ENCODE assay signal across 8 cellular contexts in the genomic region with DNA sequence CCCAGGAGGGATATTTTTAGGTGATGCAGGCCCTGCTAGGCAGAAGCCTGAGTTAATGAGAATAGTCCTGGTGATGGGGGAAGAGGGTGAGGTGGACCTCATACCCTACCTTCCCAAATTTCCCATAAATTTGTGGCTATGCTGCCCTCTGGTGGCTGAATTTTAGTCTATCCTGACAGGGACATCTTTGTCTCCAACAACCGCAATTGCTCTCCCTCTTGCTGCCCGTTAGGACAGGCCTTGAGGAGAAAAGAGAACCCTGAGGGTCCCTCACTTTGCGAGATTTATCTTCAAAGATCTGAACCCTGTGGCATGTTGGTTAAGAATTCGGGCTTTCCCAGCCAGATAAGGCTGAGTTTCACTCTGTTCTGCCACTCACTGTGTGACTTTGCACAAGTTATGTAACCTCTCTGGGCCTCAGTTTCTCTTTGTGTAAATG. TPM values are rescaled to one million over a fixed set of nuclear protein-coding genes. Genes with fewer than 3 reads are reported as not detected.
A peak's percentile ranks its signal among the peaks of the same experiment; 100 is the strongest.
DNase-seq lines count a peak whose midpoint lies in the region; ATAC-seq, FAIRE-seq and TF ChIP-seq lines count a peak whose summit lies in the region.

No MANE protein-coding gene starts in this region.

- H3K4me2 ChIP-seq in mammary epithelial cell (ENCODE audit: insufficient read depth, low read depth, low read length): no peak overlapping the region

- DNase-seq in EH (ENCODE audit: low read depth) (peak; percentile 67), RCC 7860 (ENCODE audit: low spot score) (peak; percentile 6), mammary epithelial cell (peak; percentile 60), left lobe of liver (ENCODE audit: low spot score) (no peak), thoracic aorta (ENCODE audit: low spot score) (no peak)

- TF ChIP-seq CTCF in mammary epithelial cell (conservative IDR thresholded peaks at IDR 0.05 in 1 of 2, IDR thresholded peaks at IDR 0.05 in 1 of 2; ENCODE audit: extremely low read depth in 1 of 2, insufficient read depth in 1 of 2, low read depth in 1 of 2, low read length in 2 of 2): peak; percentile 72 to 75
- TF ChIP-seq CTCF in thoracic aorta (IDR thresholded peaks at IDR 0.05): peak; percentile 62

- 3% methylated on average over 4 of the region's 4 CpGs for WGBS in mammary epithelial cell (ENCODE audit: low coverage, missing lambda C conversion rate)

- H3K36me3 ChIP-seq in mammary epithelial cell (ENCODE audit: insufficient read depth, low read length) (peaks cover 33% of the 10 kb centered on the region), thoracic aorta (peaks cover 51% of the 10 kb centered on the region)

- H4K20me1 ChIP-seq in mammary epithelial cell (ENCODE audit: insufficient read depth, low read length): no peaks in the 10 kb centered on the region

- H3K9me3 ChIP-seq in mammary epithelial cell (replicated peaks; ENCODE audit: insufficient read depth, low read length) (no peaks in the 10 kb centered on the region), thoracic aorta (no peaks in the 10 kb centered on the region)

- no peak for TF ChIP-seq EP300 in Ishikawa (IDR thresholded peaks at IDR 0.05; ENCODE audit: borderline replicate concordance)

- H3K4me1 ChIP-seq in mammary epithelial cell (ENCODE audit: insufficient read depth, low read length): peaks cover 39% of the 10 kb centered on the region
- H3K4me1 ChIP-seq in thoracic aorta (ENCODE audit: control insufficient read depth in 1 of 2, low read depth in 2 of 2): peaks cover 0 to 14% of the 10 kb centered on the region in 2 donors

- H3K27me3 ChIP-seq in mammary epithelial cell (ENCODE audit: insufficient read depth, low read length) (no peaks in the 10 kb centered on the region), thoracic aorta (replicated peaks; ENCODE audit: insufficient read depth) (no peaks in the 10 kb centered on the region)

- H3K4me3 ChIP-seq in mammary epithelial cell (replicated peaks in 1 of 3; ENCODE audit: insufficient read depth in 1 of 3, low read depth in 2 of 3, low read length in 3 of 3) (no peak overlapping the region), thoracic aorta (no peak overlapping the region)

- FAIRE-seq in RCC 7860 (lab: Jason Lieb, UNC): no peak

- H3K27ac ChIP-seq in mammary epithelial cell (ENCODE audit: insufficient read depth, low read depth, low read length) (no peak overlapping the region), thoracic aorta (no peak overlapping the region)

- dilution Hi-C loops in mammary epithelial cell (cut with HindIII; ENCODE audit: low sequenced_read_pairs): loop anchor here (5.0 kb wide), 1 partner anchor 43 kb away; no protein-coding TSS in a partner anchor

- H2AFZ ChIP-seq in mammary epithelial cell (ENCODE audit: low read depth, low read length): no peak overlapping the region

- in situ Hi-C loops in mammary epithelial cell (cut with MboI; ENCODE audit: low sequenced_read_pairs in 2 of 2): no loop called here

- CTCF ChIA-PET in mammary epithelial cell (lab: Charles Lee; ENCODE audit: low non-redundant PET): no interaction called here

- intact Hi-C loops in mammary epithelial cell (cut with micrococcal nuclease): loop anchor here (1.0 kb wide), 3 partner anchors 11 to 24 kb away; no protein-coding TSS in a partner anchor

- H3K9ac ChIP-seq in mammary epithelial cell (ENCODE audit: insufficient read depth, low read length): no peak overlapping the region

- no TSS peak for BruUV-seq in mammary epithelial cell (replicated peaks; lab: Mats Ljungman, UMichigan)

- ATAC-seq in left lobe of liver (peak; percentile 60), thoracic aorta (ENCODE audit: insufficient number of reproducible peaks, low FRiP score, low read depth) (no peak), GM19351 (IDR thresholded peaks at IDR 0.05; ENCODE audit: unreplicated experiment) (no peak), HG03108 (IDR thresholded peaks at IDR 0.05; ENCODE audit: unreplicated experiment) (no peak)

- H3K79me2 ChIP-seq in mammary epithelial cell (ENCODE audit: insufficient read depth, low read length): peaks cover 35% of the 10 kb centered on the region

- peak; percentile 76 for TF ChIP-seq RAD21 in Ishikawa (IDR thresholded peaks at IDR 0.05; ENCODE audit: low read depth)

TF ChIP-seq in Ishikawa, 13 proteins besides CTCF, POLR2A, EP300 and RAD21:
- TF ChIP-seq TCF12 (IDR thresholded peaks at IDR 0.05; ENCODE audit: low read depth) (no peak), CREB1 (IDR thresholded peaks at IDR 0.05; ENCODE audit: low read depth) (no peak), CEBPB (IDR thresholded peaks at IDR 0.05) (no peak), EGR1 (IDR thresholded peaks at IDR 0.05) (no peak), TEAD4 (IDR thresholded peaks at IDR 0.05) (no peak), YY1 (IDR thresholded peaks at IDR 0.05; ENCODE audit: low read depth) (no peak), TAF1 (IDR thresholded peaks at IDR 0.05; ENCODE audit: low read depth) (no peak)
- TF ChIP-seq, protein P1, sequence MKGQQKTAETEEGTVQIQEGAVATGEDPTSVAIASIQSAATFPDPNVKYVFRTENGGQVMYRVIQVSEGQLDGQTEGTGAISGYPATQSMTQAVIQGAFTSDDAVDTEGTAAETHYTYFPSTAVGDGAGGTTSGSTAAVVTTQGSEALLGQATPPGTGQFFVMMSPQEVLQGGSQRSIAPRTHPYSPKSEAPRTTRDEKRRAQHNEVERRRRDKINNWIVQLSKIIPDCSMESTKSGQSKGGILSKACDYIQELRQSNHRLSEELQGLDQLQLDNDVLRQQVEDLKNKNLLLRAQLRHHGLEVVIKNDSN (IDR thresholded peaks at IDR 0.05): no peak

RNA-seq across cellular contexts. Expression of a gene that starts 9.8 kb away (rescaled TPM):
- total RNA-seq in mammary epithelial cell (100 to 1,000 TPM in 1 of 2 donors, 10 to 100 TPM in 1; 16.0 to 102 TPM), left lobe of liver (3.3 TPM), thoracic aorta (10 to 100 TPM in 1 of 2 donors, 1 to 10 TPM in 1; 7.4 to 19.0 TPM)
- 11.7 TPM for polyA plus RNA-seq in mammary epithelial cell
- polyA minus RNA-seq in mammary epithelial cell: 124 TPM

RNA-seq across cellular contexts. Expression of a gene that starts 24.8 kb away (rescaled TPM):
- total RNA-seq in mammary epithelial cell (100 to 1,000 TPM in 1 of 2 donors, 10 to 100 TPM in 1; 74.2 to 128 TPM), left lobe of liver (29.2 TPM), thoracic aorta (100 to 1,000 TPM; 752 to 847 TPM)
- 119 TPM for polyA plus RNA-seq in mammary epithelial cell
- 238 TPM for polyA minus RNA-seq in mammary epithelial cell

RNA-seq across cellular contexts. Expression of a gene that starts 30.0 kb away (rescaled TPM):
- total RNA-seq in mammary epithelial cell (under 1 TPM; 0.17 to 0.33 TPM), left lobe of liver (not detected), thoracic aorta (1 to 10 TPM in 1 of 2 donors, under 1 TPM in 1; 0.95 to 2.3 TPM)
- polyA plus RNA-seq in mammary epithelial cell: 0.11 TPM
- not detected for polyA minus RNA-seq in mammary epithelial cell

Comparison
In these comparisons a context has a peak if more than half of its experiments do, and no peak if none do; other contexts are left out.
1. DNase-seq: peak in EH (single experiment), RCC 7860 (single experiment) and mammary epithelial cell (single experiment); none in left lobe of liver (single experiment) and thoracic aorta (single experiment).
2. RNA of a gene that starts 24.8 kb away (total RNA-seq): 752 to 847 TPM in thoracic aorta; 74.2 to 128 TPM in mammary epithelial cell and 29.2 TPM in left lobe of liver (single experiment); every median in the first group is over 4 times any median in the second.